In genomic region chr2:11829324-11829946, GRCh38 we compare ENCODE assay signal across 1 cellular context.
TF ChIP-seq lines count a peak whose summit lies in the region.

No MANE protein-coding gene starts in this region.

TF ChIP-seq in K562, 482 proteins besides CTCF, POLR2A, EP300 and RAD21 (continued from another document):
- peak; percentile 85 for TF ChIP-seq DEAF1 (CRISPR knock-in tag; IDR thresholded peaks at IDR 0.05)
- peak; percentile 74 for TF ChIP-seq STAG1 (CRISPR knock-in tag; IDR thresholded peaks at IDR 0.05; ENCODE audit: borderline replicate concordance)
- no peak for TF ChIP-seq ATF6 (CRISPR knock-in tag; IDR thresholded peaks at IDR 0.05)
- peak; percentile 68; the same call in 1 of the 2 replicates for TF ChIP-seq ZNF175 (CRISPR knock-in tag; IDR thresholded peaks at IDR 0.05; ENCODE audit: low read depth)
- TF ChIP-seq BACH1 (tag; IDR thresholded peaks at IDR 0.05), result no peak; the same call in 1 of the 2 replicates
- TF ChIP-seq MBD2 (IDR thresholded peaks at IDR 0.05; ENCODE audit: borderline replicate concordance, low read depth), result peak; percentile 21; the same call in 1 of the 2 replicates
- peak; percentile 61; the same call in 1 of the 2 replicates for TF ChIP-seq ARID2 (IDR thresholded peaks at IDR 0.05)
- peak; percentile 76 for TF ChIP-seq NFIC (IDR thresholded peaks at IDR 0.05)
- TF ChIP-seq CTCFL (IDR thresholded peaks at IDR 0.05; ENCODE audit: borderline replicate concordance, insufficient read depth, low read depth, low read length, poor library complexity, severe bottlenecking), result no peak
- peak; percentile 24; the same call in 1 of the 2 replicates for TF ChIP-seq ZBTB2 (IDR thresholded peaks at IDR 0.05)
- TF ChIP-seq MYC (IDR thresholded peaks at IDR 0.05; ENCODE audit: low read depth, low read length), result no peak
- 0 out of 2 replicates have a peak, but pooled peaks have one; percentile 17 for TF ChIP-seq MYC (CRISPR knock-in tag; IDR thresholded peaks at IDR 0.05; ENCODE audit: borderline replicate concordance, low read depth)
- TF ChIP-seq JUND (IDR thresholded peaks at IDR 0.05; ENCODE audit: borderline replicate concordance, low read depth, low read length), result 0 out of 2 replicates have a peak, but pooled peaks have one; percentile 28
- no peak for TF ChIP-seq JUND (tag; IDR thresholded peaks at IDR 0.05; ENCODE audit: borderline replicate concordance, low read depth, low read length)
- peak; percentile 99 for TF ChIP-seq ZNF384 (IDR thresholded peaks at IDR 0.05; ENCODE audit: low read depth, low read length)
- peak; percentile 77 for TF ChIP-seq SMC3 (conservative IDR thresholded peaks at IDR 0.05; ENCODE audit: insufficient read depth, low read depth, low read length)
- 0 out of 2 replicates have a peak, but pooled peaks have one; percentile 7 for TF ChIP-seq KAT7 (CRISPR knock-in tag; IDR thresholded peaks at IDR 0.05; ENCODE audit: borderline replicate concordance)
- TF ChIP-seq ZBTB7A (IDR thresholded peaks at IDR 0.05; ENCODE audit: borderline replicate concordance, control insufficient read depth, low read depth, low read length), result peak; percentile 17; the same call in 1 of the 2 replicates
- TF ChIP-seq RCOR1 (IDR thresholded peaks at IDR 0.05; ENCODE audit: borderline replicate concordance in 1 of 2, low read depth in 2 of 2, low read length in 2 of 2), result 0 out of 4 replicates have a peak, but pooled peaks of 1 of the 2 experiments have one; percentile 28
- TF ChIP-seq EGR1 (conservative IDR thresholded peaks at IDR 0.05), result peak; percentile 64
- TF ChIP-seq HCFC1 (IDR thresholded peaks at IDR 0.05; ENCODE audit: low read depth, low read length), result no peak
- no peak for TF ChIP-seq HMGXB4 (CRISPR knock-in tag; IDR thresholded peaks at IDR 0.05)
